ENCODE assay signal across 16 cellular contexts in genomic region chr7:115634633-115635032, GRCh38.
DNase-seq lines count a peak whose midpoint lies in the region; ATAC-seq and TF ChIP-seq lines count a peak whose summit lies in the region.
"Had no signal": no experiment of that assay in that cellular context is flagged by ENCODE, and none has a peak within 500 bp of the region (broad histone marks: within the 10 kb centered on the region; RNA-seq: fewer than 3 reads in every experiment).

No MANE protein-coding gene starts in this region.

- H3K4me3 Mint-ChIP-seq in activated CD8-positive, alpha-beta T cell treated with anti-CD3 and anti-CD28 coated beads for 36 hours: no peak overlapping the region
- H3K4me3 Mint-ChIP-seq: activated CD8-positive, alpha-beta T cell treated with anti-CD3 and anti-CD28 coated beads, Interleukin-2, amount 10 ng/mL, durations not matched to agents 7 days and 5 days; activated T-helper 1 cell treated with anti-CD3 and anti-CD28 coated beads, Interleukin-12 subunit alpha, Interleukin-12 subunit beta, Interleukin-2, Interleukin-4 antibody, amounts not matched to agents 30 ng/mL and 10 ng/mL and 1 ng/mL, durations not matched to agents 14 hours and 24 hours and 36 hours had no signal

- no peaks in the 10 kb centered on the region for H3K36me3 ChIP-seq in HEK293 (ENCODE audit: control insufficient read depth in 2 of 2, insufficient read depth in 1 of 2, low read length in 2 of 2)
- H3K36me3 ChIP-seq: heart right ventricle, ovary, upper lobe of right lung had no signal

- no peak for TF ChIP-seq CTCF in HEK293 (tag by site-specific recombination; IDR thresholded peaks at IDR 0.05)
- TF ChIP-seq CTCF in activated CD8-positive, alpha-beta T cell treated with anti-CD3 and anti-CD28 coated beads for 36 hours (IDR thresholded peaks at IDR 0.05): no peak

- no peaks in the 10 kb centered on the region for H3K36me3 Mint-ChIP-seq in activated CD8-positive, alpha-beta T cell treated with anti-CD3 and anti-CD28 coated beads for 36 hours (ENCODE audit: low read depth)

- no peak for ATAC-seq in activated CD8-positive, alpha-beta T cell treated with anti-CD3 and anti-CD28 coated beads for 36 hours
- ATAC-seq in HG02885 (IDR thresholded peaks at IDR 0.05; ENCODE audit: poor library complexity, unreplicated experiment): no peak
- ATAC-seq: activated CD8-positive, alpha-beta T cell treated with anti-CD3 and anti-CD28 coated beads, Interleukin-2, amount 10 ng/mL, durations not matched to agents 7 days and 5 days; heart right ventricle; upper lobe of right lung had no signal

- H3K9me3 Mint-ChIP-seq in activated CD8-positive, alpha-beta T cell treated with anti-CD3 and anti-CD28 coated beads for 36 hours: no peaks in the 10 kb centered on the region
- H3K9me3 Mint-ChIP-seq: activated T-helper 1 cell treated with anti-CD3 and anti-CD28 coated beads, Interleukin-12 subunit alpha, Interleukin-12 subunit beta, Interleukin-2, Interleukin-4 antibody, amounts not matched to agents 30 ng/mL and 10 ng/mL and 1 ng/mL, durations not matched to agents 14 hours and 24 hours and 36 hours had no signal

- no peaks in the 10 kb centered on the region for H3K27me3 Mint-ChIP-seq in activated CD8-positive, alpha-beta T cell treated with anti-CD3 and anti-CD28 coated beads for 36 hours

- POLR2A ChIA-PET in HEK293 (lab: Yijun Ruan, JAX): interaction anchor here (0.6 kb wide), 1 partner anchor 29 kb away, joined by 5 read pairs; no protein-coding TSS in a partner anchor
- POLR2A ChIA-PET in activated CD8-positive, alpha-beta T cell treated with anti-CD3 and anti-CD28 coated beads for 36 hours (lab: Charles Lee): no interaction called here

- H3K9me3 ChIP-seq in HEK293 (ENCODE audit: control insufficient read depth, insufficient read depth, low read depth, low read length): no peaks in the 10 kb centered on the region
- H3K9me3 ChIP-seq: heart right ventricle, ovary, upper lobe of right lung had no signal

- CTCF ChIA-PET in HEK293 (lab: Yijun Ruan, JAX): interaction anchor here (0.6 kb wide), 1 partner anchor 152 kb away, joined by 4 read pairs; no protein-coding TSS in a partner anchor
- CTCF ChIA-PET in activated CD8-positive, alpha-beta T cell treated with anti-CD3 and anti-CD28 coated beads for 36 hours (lab: Charles Lee): no interaction called here

- H3K4me3 ChIP-seq in HEK293 (ENCODE audit: low read depth, low read length): no peak overlapping the region
- H3K4me3 ChIP-seq: heart right ventricle, ovary, upper lobe of right lung had no signal

- H3K27ac ChIP-seq in HEK293 (ENCODE audit: extremely low read depth, low read depth, low read length) (no peak overlapping the region), epithelial cell of prostate (no peak overlapping the region)
- H3K27ac ChIP-seq: heart right ventricle, ovary, upper lobe of right lung had no signal

- H3K27ac Mint-ChIP-seq in activated CD8-positive, alpha-beta T cell treated with anti-CD3 and anti-CD28 coated beads for 36 hours: no peak overlapping the region
- H3K27ac Mint-ChIP-seq: activated CD8-positive, alpha-beta T cell treated with anti-CD3 and anti-CD28 coated beads, Interleukin-2, amount 10 ng/mL, durations not matched to agents 7 days and 5 days; activated T-helper 1 cell treated with anti-CD3 and anti-CD28 coated beads, Interleukin-12 subunit alpha, Interleukin-12 subunit beta, Interleukin-2, Interleukin-4 antibody, amounts not matched to agents 30 ng/mL and 10 ng/mL and 1 ng/mL, durations not matched to agents 14 hours and 24 hours and 36 hours had no signal

- H3K4me1 ChIP-seq in HEK293 (ENCODE audit: control insufficient read depth, insufficient read depth, low read length): peaks cover 16% of the 10 kb centered on the region
- H3K4me1 ChIP-seq: heart right ventricle had no signal

- intact Hi-C loops in activated CD8-positive, alpha-beta T cell treated with anti-CD3 and anti-CD28 coated beads for 36 hours (cut with micrococcal nuclease): no loop called here

- no peaks in the 10 kb centered on the region for H3K4me1 Mint-ChIP-seq in activated CD8-positive, alpha-beta T cell treated with anti-CD3 and anti-CD28 coated beads for 36 hours (ENCODE audit: low read depth)

- DNase-seq in COLO668 (lab: John Stamatoyannopoulos, UW; ENCODE audit: unreplicated experiment) (peak; percentile 28), NCI-H510A treated with DMSO at 0.1 percent for 48 hours (lab: John Stamatoyannopoulos, UW) (peak; percentile 54), epithelial cell of prostate (ENCODE audit: low read depth, low spot score) (peak; percentile 40), iPS-NIHi11 (ENCODE audit: low spot score) (no peak)
- no peak for DNase-seq in stimulated activated naive CD4-positive, alpha-beta T cell (lab: John Stamatoyannopoulos, UW)
- no peak for DNase-seq in activated CD8-positive, alpha-beta T cell treated with anti-CD3 and anti-CD28 coated beads for 36 hours
- DNase-seq: activated CD8-positive, alpha-beta T cell treated with anti-CD3 and anti-CD28 coated beads, Interleukin-2, amount 10 ng/mL, durations not matched to agents 7 days and 5 days; heart right ventricle; NCI-H187; ovary; small intestine; stimulated activated naive CD4-positive, alpha-beta T cell treated with Interleukin-2 at 50 U/mL for 16 hours; upper lobe of right lung had no signal

TF ChIP-seq in HEK293, 187 proteins besides CTCF, POLR2A, EP300 and RAD21 (continues in another document):
- no peak for TF ChIP-seq ZNF747 (tag by site-specific recombination; IDR thresholded peaks at IDR 0.05)
- TF ChIP-seq ZNF174 (tag by site-specific recombination; IDR thresholded peaks at IDR 0.05): no peak
- no peak for TF ChIP-seq ZNF837 (tag by site-specific recombination; IDR thresholded peaks at IDR 0.05)
- no peak for TF ChIP-seq ZNF274 (IDR thresholded peaks at IDR 0.05; ENCODE audit: low read length)
- TF ChIP-seq ZNF274 (tag by site-specific recombination; IDR thresholded peaks at IDR 0.05; ENCODE audit: borderline replicate concordance): no peak
- TF ChIP-seq ZNF239 (tag by site-specific recombination; IDR thresholded peaks at IDR 0.05): no peak
- TF ChIP-seq SCRT2 (tag by site-specific recombination; IDR thresholded peaks at IDR 0.05): peak; percentile 52; the same call in 1 of the 2 replicates
- no peak for TF ChIP-seq ZNF596 (tag by site-specific recombination; IDR thresholded peaks at IDR 0.05)
- peak; percentile 77 for TF ChIP-seq PRDM6 (tag by site-specific recombination; IDR thresholded peaks at IDR 0.05)
- TF ChIP-seq SP7 (tag by site-specific recombination; IDR thresholded peaks at IDR 0.05): no peak
- TF ChIP-seq, protein P1, sequence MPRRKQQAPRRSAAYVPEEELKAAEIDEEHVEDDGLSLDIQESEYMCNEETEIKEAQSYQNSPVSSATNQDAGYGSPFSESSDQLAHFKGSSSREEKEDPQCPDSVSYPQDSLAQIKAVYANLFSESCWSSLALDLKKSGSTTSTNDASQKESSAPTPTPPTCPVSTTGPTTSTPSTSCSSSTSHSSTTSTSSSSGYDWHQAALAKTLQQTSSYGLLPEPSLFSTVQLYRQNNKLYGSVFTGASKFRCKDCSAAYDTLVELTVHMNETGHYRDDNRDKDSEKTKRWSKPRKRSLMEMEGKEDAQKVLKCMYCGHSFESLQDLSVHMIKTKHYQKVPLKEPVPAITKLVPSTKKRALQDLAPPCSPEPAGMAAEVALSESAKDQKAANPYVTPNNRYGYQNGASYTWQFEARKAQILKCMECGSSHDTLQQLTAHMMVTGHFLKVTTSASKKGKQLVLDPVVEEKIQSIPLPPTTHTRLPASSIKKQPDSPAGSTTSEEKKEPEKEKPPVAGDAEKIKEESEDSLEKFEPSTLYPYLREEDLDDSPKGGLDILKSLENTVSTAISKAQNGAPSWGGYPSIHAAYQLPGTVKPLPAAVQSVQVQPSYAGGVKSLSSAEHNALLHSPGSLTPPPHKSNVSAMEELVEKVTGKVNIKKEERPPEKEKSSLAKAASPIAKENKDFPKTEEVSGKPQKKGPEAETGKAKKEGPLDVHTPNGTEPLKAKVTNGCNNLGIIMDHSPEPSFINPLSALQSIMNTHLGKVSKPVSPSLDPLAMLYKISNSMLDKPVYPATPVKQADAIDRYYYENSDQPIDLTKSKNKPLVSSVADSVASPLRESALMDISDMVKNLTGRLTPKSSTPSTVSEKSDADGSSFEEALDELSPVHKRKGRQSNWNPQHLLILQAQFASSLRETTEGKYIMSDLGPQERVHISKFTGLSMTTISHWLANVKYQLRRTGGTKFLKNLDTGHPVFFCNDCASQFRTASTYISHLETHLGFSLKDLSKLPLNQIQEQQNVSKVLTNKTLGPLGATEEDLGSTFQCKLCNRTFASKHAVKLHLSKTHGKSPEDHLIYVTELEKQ (tag by site-specific recombination; IDR thresholded peaks at IDR 0.05; ENCODE audit: borderline replicate concordance): no peak; the same call in 1 of the 2 replicates
- TF ChIP-seq ZEB2 (tag by site-specific recombination; IDR thresholded peaks at IDR 0.05): 0 out of 2 replicates have a peak, but pooled peaks have one; percentile 55
- TF ChIP-seq ZNF335 (tag by site-specific recombination; conservative IDR thresholded peaks at IDR 0.05): peak; percentile 47; the same call in 1 of the 2 replicates

Comparison
In these comparisons a context has a peak if more than half of its experiments do, and no peak if none do; other contexts are left out.
1. DNase-seq: peak in COLO668 (single experiment), NCI-H510A treated with DMSO at 0.1 percent for 48 hours (single experiment) and epithelial cell of prostate (single experiment); none in stimulated activated naive CD4-positive, alpha-beta T cell (0 of 6), activated CD8-positive, alpha-beta T cell treated with anti-CD3 and anti-CD28 coated beads for 36 hours (single experiment) and iPS-NIHi11 (single experiment).